18 cellular contexts compared by ENCODE assay signal in the genomic region with DNA sequence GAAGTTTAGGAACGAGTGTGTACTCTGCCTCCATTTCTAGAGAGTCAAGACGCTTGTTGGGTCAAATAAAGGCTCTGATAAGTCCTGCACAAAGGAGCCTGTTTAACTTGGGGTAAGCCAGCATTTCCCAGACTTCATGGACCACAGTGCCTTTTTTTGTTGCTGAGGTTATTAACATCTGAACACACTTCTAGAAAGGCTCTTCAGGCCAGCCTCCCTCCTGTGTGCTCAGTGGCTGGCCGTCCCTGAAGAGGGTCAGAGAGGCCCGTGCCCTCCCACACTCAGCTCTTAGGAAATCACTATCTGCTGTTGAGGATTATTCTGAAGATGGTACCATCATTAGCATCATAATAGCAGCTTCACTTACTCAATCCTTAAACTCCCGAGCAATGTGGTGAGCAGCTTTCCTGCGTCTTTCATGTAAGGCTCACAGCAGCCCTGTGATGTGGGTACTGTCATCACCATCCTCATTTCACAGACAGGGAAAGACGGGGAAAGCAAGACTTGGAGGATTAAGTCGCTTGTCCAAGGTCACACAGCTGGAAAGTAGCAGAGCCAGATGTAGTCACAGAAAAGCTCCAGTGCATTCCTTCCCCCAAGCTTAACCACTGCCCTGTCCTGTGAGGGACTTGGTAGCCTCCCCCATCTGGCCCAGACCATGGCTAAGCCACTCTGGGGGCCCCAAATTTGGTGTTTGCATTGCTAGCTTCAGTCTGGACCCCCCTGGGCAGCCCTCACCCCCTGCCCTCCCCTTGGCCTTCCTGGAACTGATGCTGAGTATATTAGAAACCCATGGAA.
DNase-seq lines count a peak whose midpoint lies in the region; ATAC-seq and TF ChIP-seq lines count a peak whose summit lies in the region.
"Had no signal": no experiment of that assay in that cellular context is flagged by ENCODE, and none has a peak within 500 bp of the region (broad histone marks: within the 10 kb centered on the region; RNA-seq: fewer than 3 reads in every experiment).

No MANE protein-coding gene starts in this region.

- WGBS in gastroesophageal sphincter (ENCODE audit: low coverage in 1 of 2), 2 donors = 49 to 69% methylated on average over 3 to 5 of the region's 8 CpGs

- H3K4me3 Mint-ChIP-seq in nephron = peak overlapping the region in 1 of 3 experiments; percentile 36
- H3K4me3 Mint-ChIP-seq: activated CD8-positive, alpha-beta T cell treated with anti-CD3 and anti-CD28 coated beads for 36 hours; natural killer cell treated with Interleukin-12 subunit alpha and Interleukin-12 subunit beta and Interleukin-15 and Interleukin-18, amount 100 ng/mL, for 72 hours; stimulated activated memory B cell treated with anti-CD40 and anti-IgM and Interleukin-4, amounts not matched to agents 10 μg/mL and 1 μg/mL and 100 μg/mL, for 72 hours had no signal

- peak; percentile 82 for DNase-seq in A673 (ENCODE audit: low spot score)
- peak; percentile 74 for DNase-seq in NCI-H2227 treated with DMSO at 0.1 percent for 48 hours (lab: John Stamatoyannopoulos, UW)
- DNase-seq in effector CD4-positive, alpha-beta T cell = no peak
- DNase-seq: activated CD8-positive, alpha-beta T cell treated with anti-CD3 and anti-CD28 coated beads for 36 hours; effector CD8-positive, alpha-beta T cell; gastrocnemius medialis; NCI-H2107; sigmoid colon; uterus had no signal

- H3K27ac ChIP-seq in A673 (ENCODE audit: low read depth, low read length, poor library complexity, severe bottlenecking) (no peak overlapping the region), gastroesophageal sphincter (peak overlapping the region in 3 of 4 donors; percentile 52 to 58 (median 57))
- H3K27ac ChIP-seq: gastrocnemius medialis, SK-N-MC had no signal

- H3K4me3 ChIP-seq in A673 (ENCODE audit: low read depth, low read length, poor library complexity, severe bottlenecking) = no peak overlapping the region
- H3K4me3 ChIP-seq in gastroesophageal sphincter = no peak overlapping the region
- H3K4me3 ChIP-seq: gastrocnemius medialis, sigmoid colon, SK-N-MC, uterus had no signal

- POLR2A ChIA-PET in A673 (lab: Charles Lee; ENCODE audit: low non-redundant PET) = no interaction called here

- H3K4me1 ChIP-seq in A673 (ENCODE audit: insufficient read depth, low read length, poor library complexity, severe bottlenecking) (peaks cover 23% of the 10 kb centered on the region), gastroesophageal sphincter (peaks cover 0 to 68% (median 11%) of the 10 kb centered on the region in 3 donors)
- H3K4me1 ChIP-seq: gastrocnemius medialis had no signal

- H3K9me3 Mint-ChIP-seq in nephron = no peaks in the 10 kb centered on the region
- H3K9me3 Mint-ChIP-seq: activated CD8-positive, alpha-beta T cell treated with anti-CD3 and anti-CD28 coated beads for 36 hours; activated T-helper 2 cell treated with anti-CD3 and anti-CD28 coated beads, Interferon-gamma antibody, Interleukin-2, Interleukin-4, amounts not matched to agents 10 μg/mL and 5 μg/mL and 100 μg/mL, durations not matched to agents 14 hours and 24 hours and 36 hours; natural killer cell treated with Interleukin-12 subunit alpha and Interleukin-12 subunit beta and Interleukin-15 and Interleukin-18, amount 100 ng/mL, for 72 hours; stimulated activated memory B cell treated with anti-CD40 and anti-IgM and Interleukin-4, amounts not matched to agents 10 μg/mL and 1 μg/mL and 100 μg/mL, for 72 hours had no signal

- no peak for TF ChIP-seq EP300 in gastroesophageal sphincter (IDR thresholded peaks at IDR 0.05)

- TF ChIP-seq CTCF in A673 (conservative IDR thresholded peaks at IDR 0.05; ENCODE audit: low read depth, low read length) (no peak), gastroesophageal sphincter (IDR thresholded peaks at IDR 0.05) (no peak), nephron (IDR thresholded peaks at IDR 0.05; ENCODE audit: unreplicated experiment in 3 of 3) (no peak)

- CTCF ChIA-PET in A673 (lab: Charles Lee) = interaction anchor here (1.0 kb wide), 1 partner anchor 9 kb away, joined by 3 read pairs; no protein-coding TSS in a partner anchor

- H3K9me3 ChIP-seq in A673 (ENCODE audit: low read depth, low read length, poor library complexity, severe bottlenecking) = no peaks in the 10 kb centered on the region
- no peaks in the 10 kb centered on the region for H3K9me3 ChIP-seq in gastroesophageal sphincter
- H3K9me3 ChIP-seq: gastrocnemius medialis, sigmoid colon, uterus had no signal

- intact Hi-C loops in A673 (cut with micrococcal nuclease; ENCODE audit: unreplicated experiment) = no loop called here

- no peak for TF ChIP-seq POLR2A in gastroesophageal sphincter (IDR thresholded peaks at IDR 0.05)

- peaks cover 54% of the 10 kb centered on the region for H3K4me1 Mint-ChIP-seq in nephron
- H3K4me1 Mint-ChIP-seq: stimulated activated memory B cell treated with anti-CD40 and anti-IgM and Interleukin-4, amounts not matched to agents 10 μg/mL and 1 μg/mL and 100 μg/mL, for 72 hours had no signal

- no TSS peak for BruUV-seq in A673 (replicated peaks; lab: Mats Ljungman, UMichigan)

- no peak for ATAC-seq in gastroesophageal sphincter
- no peak for ATAC-seq in HG03039 (IDR thresholded peaks at IDR 0.05; ENCODE audit: unreplicated experiment)
- no peak for ATAC-seq in HG02610 (IDR thresholded peaks at IDR 0.05; ENCODE audit: unreplicated experiment)
- ATAC-seq in GM18519 (IDR thresholded peaks at IDR 0.05; ENCODE audit: low FRiP score, unreplicated experiment) = no peak
- ATAC-seq: activated CD8-positive, alpha-beta T cell treated with anti-CD3 and anti-CD28 coated beads for 36 hours; gastrocnemius medialis; natural killer cell treated with Interleukin-12 subunit alpha and Interleukin-12 subunit beta and Interleukin-15 and Interleukin-18, amount 100 ng/mL, for 72 hours; stimulated activated memory B cell treated with anti-CD40 and anti-IgM and Interleukin-4, amounts not matched to agents 10 μg/mL and 1 μg/mL and 100 μg/mL, for 72 hours had no signal

- H3K36me3 ChIP-seq in A673 (ENCODE audit: insufficient read depth, low read length, poor library complexity, severe bottlenecking) = no peaks in the 10 kb centered on the region
- no peaks in the 10 kb centered on the region for H3K36me3 ChIP-seq in gastroesophageal sphincter
- H3K36me3 ChIP-seq: gastrocnemius medialis, sigmoid colon, uterus had no signal

- no peaks in the 10 kb centered on the region for H3K27me3 Mint-ChIP-seq in nephron (ENCODE audit: low read depth)
- H3K27me3 Mint-ChIP-seq: activated CD8-positive, alpha-beta T cell treated with anti-CD3 and anti-CD28 coated beads for 36 hours had no signal

- no peaks in the 10 kb centered on the region for H3K36me3 Mint-ChIP-seq in nephron (ENCODE audit: low read depth)
- H3K36me3 Mint-ChIP-seq: natural killer cell treated with Interleukin-12 subunit alpha and Interleukin-12 subunit beta and Interleukin-15 and Interleukin-18, amount 100 ng/mL, for 72 hours; stimulated activated memory B cell treated with anti-CD40 and anti-IgM and Interleukin-4, amounts not matched to agents 10 μg/mL and 1 μg/mL and 100 μg/mL, for 72 hours had no signal

- peak overlapping the region; percentile 82 to 97 (median 97) for H3K27ac Mint-ChIP-seq in nephron
- H3K27ac Mint-ChIP-seq: activated CD8-positive, alpha-beta T cell treated with anti-CD3 and anti-CD28 coated beads for 36 hours; activated T-helper 2 cell treated with anti-CD3 and anti-CD28 coated beads, Interferon-gamma antibody, Interleukin-2, Interleukin-4, amounts not matched to agents 10 μg/mL and 5 μg/mL and 100 μg/mL, durations not matched to agents 14 hours and 24 hours and 36 hours; natural killer cell treated with Interleukin-12 subunit alpha and Interleukin-12 subunit beta and Interleukin-15 and Interleukin-18, amount 100 ng/mL, for 72 hours; stimulated activated memory B cell treated with anti-CD40 and anti-IgM and Interleukin-4, amounts not matched to agents 10 μg/mL and 1 μg/mL and 100 μg/mL, for 72 hours had no signal

- no peaks in the 10 kb centered on the region for H3K27me3 ChIP-seq in A673 (replicated peaks; ENCODE audit: insufficient read depth, low read depth, low read length, poor library complexity)
- H3K27me3 ChIP-seq in gastroesophageal sphincter = no peaks in the 10 kb centered on the region
- H3K27me3 ChIP-seq: sigmoid colon, uterus had no signal
